24 cellular contexts compared by ENCODE assay signal in the genomic region with DNA sequence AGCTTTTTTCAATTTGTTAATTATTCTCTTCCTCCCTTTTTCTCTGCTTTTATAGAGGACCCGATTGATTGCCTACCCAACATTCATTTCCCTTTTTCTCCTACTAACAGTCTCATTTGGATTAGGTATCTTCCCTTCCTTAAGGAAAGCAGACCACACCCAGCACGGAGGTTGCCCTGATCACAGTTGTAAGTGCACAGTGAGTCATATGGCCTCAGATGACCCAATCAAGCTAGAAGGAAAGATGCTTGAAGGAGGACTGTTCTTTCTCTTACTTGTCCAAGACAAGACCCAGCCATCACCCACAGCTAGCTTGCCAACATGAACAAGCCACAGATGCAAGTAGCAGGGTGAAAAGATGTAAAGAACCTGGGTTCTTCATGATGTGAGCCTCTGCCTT.
DNase-seq lines count a peak whose midpoint lies in the region; ATAC-seq, FAIRE-seq and TF ChIP-seq lines count a peak whose summit lies in the region.
"Had no signal": no experiment of that assay in that cellular context is flagged by ENCODE, and none has a peak within 500 bp of the region (broad histone marks: within the 10 kb centered on the region; RNA-seq: fewer than 3 reads in every experiment).

No MANE protein-coding gene starts in this region.

- DNase-seq in DND-41 (no peak), NCI-H69 (lab: John Stamatoyannopoulos, UW) (peak; percentile 17), bronchial epithelial cell (ENCODE audit: low read depth) (peak; percentile 59), KG1 (lab: John Stamatoyannopoulos, UW) (no peak)
- DNase-seq in stimulated activated CD4-positive, alpha-beta T cell treated with anti-CD3 and anti-CD28 coated beads, Interleukin-2, amount 100 ng/mL, for 48 hours: no peak
- no peak for DNase-seq in activated T-cell treated with anti-CD3 and anti-CD28 coated beads, Interleukin-2, amount 50 U/mL, for 4 hours
- DNase-seq: DMS79, H9, HFFc6, NCI-H1105, NCI-H2029, NCI-H226, NCI-H510A treated with DMSO at 0.1 percent for 48 hours, NCI-H774, OCI-M1, SHP77 treated with DMSO at 0.1 percent for 48 hours had no signal

- H3K27me3 Mint-ChIP-seq in activated T-cell treated with anti-CD3 and anti-CD28 coated beads, Interleukin-2, amount 50 U/mL, for 4 hours (ENCODE audit: low read depth): no peaks in the 10 kb centered on the region

- H3K4me2 ChIP-seq in DND-41 (ENCODE audit: insufficient read depth, low read length) (no peak overlapping the region), neural cell (ENCODE audit: low read length) (no peak overlapping the region)

- H3K9me3 Mint-ChIP-seq in activated T-cell treated with anti-CD3 and anti-CD28 coated beads, Interleukin-2, amount 50 U/mL, for 4 hours: no peaks in the 10 kb centered on the region
- H3K9me3 Mint-ChIP-seq: H9 had no signal

- H3K27me3 ChIP-seq in DND-41 (ENCODE audit: insufficient read depth, low read length, poor library complexity): no peaks in the 10 kb centered on the region
- H3K27me3 ChIP-seq in bronchial epithelial cell (ENCODE audit: control insufficient read depth, insufficient read depth, low read length): no peaks in the 10 kb centered on the region
- no peaks in the 10 kb centered on the region for H3K27me3 ChIP-seq in neural cell (ENCODE audit: insufficient read depth, low read depth, low read length)

- H3F3A ChIP-seq in neural cell (ENCODE audit: insufficient read depth, low read length, poor library complexity, severe bottlenecking): no peaks in the 10 kb centered on the region

- no peak overlapping the region for H3K4me3 Mint-ChIP-seq in activated T-cell treated with anti-CD3 and anti-CD28 coated beads, Interleukin-2, amount 50 U/mL, for 4 hours
- H3K4me3 Mint-ChIP-seq: CD14-positive monocyte, H9, HFFc6 had no signal

- no peak for TF ChIP-seq RAD21 in neural cell (conservative IDR thresholded peaks at IDR 0.05)

- peaks cover 38% of the 10 kb centered on the region for H3K4me1 ChIP-seq in DND-41 (ENCODE audit: insufficient read depth, low read length)

- no peaks in the 10 kb centered on the region for H3K4me1 Mint-ChIP-seq in activated T-cell treated with anti-CD3 and anti-CD28 coated beads, Interleukin-2, amount 50 U/mL, for 4 hours (ENCODE audit: low read depth)
- H3K4me1 Mint-ChIP-seq: CD14-positive monocyte had no signal

- ATAC-seq in DND-41 (ENCODE audit: insufficient read depth, low read depth) (no peak), GM18502 (IDR thresholded peaks at IDR 0.05; ENCODE audit: poor library complexity, unreplicated experiment) (no peak)
- no peak for ATAC-seq in activated T-cell treated with anti-CD3 and anti-CD28 coated beads, Interleukin-2, amount 50 U/mL, for 4 hours
- ATAC-seq: HepG2, K562 had no signal

- H3K36me3 ChIP-seq in DND-41 (ENCODE audit: insufficient read depth, low read length) (no peaks in the 10 kb centered on the region), bronchial epithelial cell (ENCODE audit: control insufficient read depth, insufficient read depth, low read length) (no peaks in the 10 kb centered on the region), neural cell (ENCODE audit: insufficient read depth, low read length) (no peaks in the 10 kb centered on the region)

- TF ChIP-seq CTCF in DND-41 (IDR thresholded peaks at IDR 0.05; ENCODE audit: borderline replicate concordance, extremely low read depth, low read length, poor library complexity, severe bottlenecking) (no peak), bronchial epithelial cell (IDR thresholded peaks at IDR 0.05; ENCODE audit: insufficient read depth, low read length, severe bottlenecking) (no peak), neural cell (IDR thresholded peaks at IDR 0.05; ENCODE audit: poor library complexity, severe bottlenecking) (no peak)

- no peak for FAIRE-seq in bronchial epithelial cell (lab: Jason Lieb, UNC)
- FAIRE-seq: A204.1, D721Med, HepG2, K562 had no signal

- H3K9me3 ChIP-seq in DND-41 (ENCODE audit: insufficient read depth, low read length, severe bottlenecking) (no peaks in the 10 kb centered on the region), neural cell (ENCODE audit: low read length) (no peaks in the 10 kb centered on the region)

- no peaks in the 10 kb centered on the region for H3K79me2 ChIP-seq in DND-41 (ENCODE audit: insufficient read depth, low read length)
- H3K79me2 ChIP-seq in neural cell (replicated peaks; ENCODE audit: insufficient read depth, low read length): no peaks in the 10 kb centered on the region

- H3K9ac ChIP-seq in DND-41 (ENCODE audit: low read depth, low read length) (no peak overlapping the region), neural cell (ENCODE audit: low read length) (no peak overlapping the region)

- no peaks in the 10 kb centered on the region for H4K20me1 ChIP-seq in DND-41 (ENCODE audit: insufficient read depth, low read length)
- H4K20me1 ChIP-seq in neural cell (ENCODE audit: insufficient read depth): no peaks in the 10 kb centered on the region

- H3K4me3 ChIP-seq in DND-41 (ENCODE audit: low read depth in 1 of 2, low read length in 2 of 2): no peak overlapping the region
- H3K4me3 ChIP-seq in bronchial epithelial cell (ENCODE audit: low read depth, low read length): no peak overlapping the region
- H3K4me3 ChIP-seq in neural cell (ENCODE audit: low read length): no peak overlapping the region
- H3K4me3 ChIP-seq: K562, SK-N-MC had no signal

- no peak for TF ChIP-seq EP300 in neural cell (conservative IDR thresholded peaks at IDR 0.05; ENCODE audit: poor library complexity, severe bottlenecking)

- H3K27ac ChIP-seq in DND-41 (ENCODE audit: low read length) (peak overlapping the region; percentile 48), neural cell (ENCODE audit: low read length) (peak overlapping the region; percentile 5)
- H3K27ac ChIP-seq: SK-N-MC had no signal

- H3K36me3 Mint-ChIP-seq in activated T-cell treated with anti-CD3 and anti-CD28 coated beads, Interleukin-2, amount 50 U/mL, for 4 hours (ENCODE audit: insufficient read depth): no peaks in the 10 kb centered on the region
- H3K36me3 Mint-ChIP-seq: CD14-positive monocyte had no signal

- H3K9me2 ChIP-seq in neural cell (ENCODE audit: insufficient read depth, low read length): no peaks in the 10 kb centered on the region

- H2AFZ ChIP-seq in DND-41 (ENCODE audit: low read depth, low read length) (peak overlapping the region; percentile 54), neural cell (ENCODE audit: low read depth, low read length) (no peak overlapping the region)

TF ChIP-seq in neural cell, 6 proteins besides CTCF, POLR2A, EP300 and RAD21:
- TF ChIP-seq MXI1 (conservative IDR thresholded peaks at IDR 0.05; ENCODE audit: poor library complexity, severe bottlenecking) (no peak), EZH2 (IDR thresholded peaks at IDR 0.05; ENCODE audit: borderline replicate concordance, insufficient read depth, low read length, poor library complexity, severe bottlenecking) (no peak), TAF1 (IDR thresholded peaks at IDR 0.05; ENCODE audit: low read depth) (no peak), SMC3 (conservative IDR thresholded peaks at IDR 0.05; ENCODE audit: poor library complexity) (no peak), POLR2AphosphoS5 (IDR thresholded peaks at IDR 0.05) (no peak)

Comparison
In these comparisons a context has a peak if more than half of its experiments do, and no peak if none do; other contexts are left out.
1. DNase-seq: peak in NCI-H69 (single experiment) and bronchial epithelial cell (single experiment); none in DND-41 (single experiment), stimulated activated CD4-positive, alpha-beta T cell treated with anti-CD3 and anti-CD28 coated beads, Interleukin-2, amount 100 ng/mL, for 48 hours (0 of 2), KG1 (single experiment) and activated T-cell treated with anti-CD3 and anti-CD28 coated beads, Interleukin-2, amount 50 U/mL, for 4 hours (single experiment).